In the genomic region with DNA sequence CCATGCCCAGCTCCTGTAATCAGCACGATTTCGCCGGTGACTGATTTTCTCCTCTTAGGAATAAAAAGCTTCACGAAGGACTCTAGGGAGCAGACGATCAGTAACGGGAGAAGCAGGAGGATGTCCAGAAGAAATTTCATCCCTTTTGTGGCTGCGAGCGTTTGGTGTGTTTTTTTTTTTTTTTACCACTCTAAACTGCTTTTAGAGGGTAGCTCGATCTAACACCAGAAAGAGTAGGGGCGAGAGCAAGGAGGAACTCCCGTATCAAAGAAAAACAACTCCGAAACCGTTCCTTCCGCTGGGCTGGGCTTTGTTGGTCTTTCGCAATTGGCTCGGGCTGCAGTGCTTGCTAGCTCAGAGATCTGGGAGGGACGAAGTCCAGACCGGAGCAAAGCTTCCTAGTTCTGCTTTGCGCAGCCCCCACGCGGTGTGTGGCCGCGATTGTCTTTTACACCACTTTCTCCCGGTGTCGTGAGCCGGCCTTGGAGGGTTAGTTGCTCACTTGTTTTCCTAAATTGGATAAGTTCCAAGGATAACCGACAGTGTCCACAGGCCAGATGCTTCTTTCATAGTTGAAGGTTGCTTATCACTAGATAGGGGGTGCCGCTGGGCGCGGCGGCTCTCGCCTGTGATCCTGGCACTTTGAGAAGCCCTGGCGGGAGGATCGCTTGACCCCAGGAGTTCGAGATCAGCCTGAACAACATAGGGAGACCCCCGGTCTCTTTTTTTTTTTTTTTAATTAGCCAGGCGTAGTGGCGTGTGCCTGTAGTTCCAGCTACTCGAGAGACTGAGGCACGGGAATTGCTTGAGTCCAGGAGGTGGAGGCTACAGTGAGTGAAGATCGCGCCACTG, we compare ENCODE assay signal across 1 cellular context.
TF ChIP-seq lines count a peak whose summit lies in the region.

TSS of gene HSD17B11 (minus strand) at position 258 of the 852 bp plus-strand sequence. CDS start at position 140, 118 bp downstream.

TF ChIP-seq in K562, 482 proteins besides CTCF, POLR2A, EP300 and RAD21 (continued from another document and continues in another):
- TF ChIP-seq, protein P1, sequence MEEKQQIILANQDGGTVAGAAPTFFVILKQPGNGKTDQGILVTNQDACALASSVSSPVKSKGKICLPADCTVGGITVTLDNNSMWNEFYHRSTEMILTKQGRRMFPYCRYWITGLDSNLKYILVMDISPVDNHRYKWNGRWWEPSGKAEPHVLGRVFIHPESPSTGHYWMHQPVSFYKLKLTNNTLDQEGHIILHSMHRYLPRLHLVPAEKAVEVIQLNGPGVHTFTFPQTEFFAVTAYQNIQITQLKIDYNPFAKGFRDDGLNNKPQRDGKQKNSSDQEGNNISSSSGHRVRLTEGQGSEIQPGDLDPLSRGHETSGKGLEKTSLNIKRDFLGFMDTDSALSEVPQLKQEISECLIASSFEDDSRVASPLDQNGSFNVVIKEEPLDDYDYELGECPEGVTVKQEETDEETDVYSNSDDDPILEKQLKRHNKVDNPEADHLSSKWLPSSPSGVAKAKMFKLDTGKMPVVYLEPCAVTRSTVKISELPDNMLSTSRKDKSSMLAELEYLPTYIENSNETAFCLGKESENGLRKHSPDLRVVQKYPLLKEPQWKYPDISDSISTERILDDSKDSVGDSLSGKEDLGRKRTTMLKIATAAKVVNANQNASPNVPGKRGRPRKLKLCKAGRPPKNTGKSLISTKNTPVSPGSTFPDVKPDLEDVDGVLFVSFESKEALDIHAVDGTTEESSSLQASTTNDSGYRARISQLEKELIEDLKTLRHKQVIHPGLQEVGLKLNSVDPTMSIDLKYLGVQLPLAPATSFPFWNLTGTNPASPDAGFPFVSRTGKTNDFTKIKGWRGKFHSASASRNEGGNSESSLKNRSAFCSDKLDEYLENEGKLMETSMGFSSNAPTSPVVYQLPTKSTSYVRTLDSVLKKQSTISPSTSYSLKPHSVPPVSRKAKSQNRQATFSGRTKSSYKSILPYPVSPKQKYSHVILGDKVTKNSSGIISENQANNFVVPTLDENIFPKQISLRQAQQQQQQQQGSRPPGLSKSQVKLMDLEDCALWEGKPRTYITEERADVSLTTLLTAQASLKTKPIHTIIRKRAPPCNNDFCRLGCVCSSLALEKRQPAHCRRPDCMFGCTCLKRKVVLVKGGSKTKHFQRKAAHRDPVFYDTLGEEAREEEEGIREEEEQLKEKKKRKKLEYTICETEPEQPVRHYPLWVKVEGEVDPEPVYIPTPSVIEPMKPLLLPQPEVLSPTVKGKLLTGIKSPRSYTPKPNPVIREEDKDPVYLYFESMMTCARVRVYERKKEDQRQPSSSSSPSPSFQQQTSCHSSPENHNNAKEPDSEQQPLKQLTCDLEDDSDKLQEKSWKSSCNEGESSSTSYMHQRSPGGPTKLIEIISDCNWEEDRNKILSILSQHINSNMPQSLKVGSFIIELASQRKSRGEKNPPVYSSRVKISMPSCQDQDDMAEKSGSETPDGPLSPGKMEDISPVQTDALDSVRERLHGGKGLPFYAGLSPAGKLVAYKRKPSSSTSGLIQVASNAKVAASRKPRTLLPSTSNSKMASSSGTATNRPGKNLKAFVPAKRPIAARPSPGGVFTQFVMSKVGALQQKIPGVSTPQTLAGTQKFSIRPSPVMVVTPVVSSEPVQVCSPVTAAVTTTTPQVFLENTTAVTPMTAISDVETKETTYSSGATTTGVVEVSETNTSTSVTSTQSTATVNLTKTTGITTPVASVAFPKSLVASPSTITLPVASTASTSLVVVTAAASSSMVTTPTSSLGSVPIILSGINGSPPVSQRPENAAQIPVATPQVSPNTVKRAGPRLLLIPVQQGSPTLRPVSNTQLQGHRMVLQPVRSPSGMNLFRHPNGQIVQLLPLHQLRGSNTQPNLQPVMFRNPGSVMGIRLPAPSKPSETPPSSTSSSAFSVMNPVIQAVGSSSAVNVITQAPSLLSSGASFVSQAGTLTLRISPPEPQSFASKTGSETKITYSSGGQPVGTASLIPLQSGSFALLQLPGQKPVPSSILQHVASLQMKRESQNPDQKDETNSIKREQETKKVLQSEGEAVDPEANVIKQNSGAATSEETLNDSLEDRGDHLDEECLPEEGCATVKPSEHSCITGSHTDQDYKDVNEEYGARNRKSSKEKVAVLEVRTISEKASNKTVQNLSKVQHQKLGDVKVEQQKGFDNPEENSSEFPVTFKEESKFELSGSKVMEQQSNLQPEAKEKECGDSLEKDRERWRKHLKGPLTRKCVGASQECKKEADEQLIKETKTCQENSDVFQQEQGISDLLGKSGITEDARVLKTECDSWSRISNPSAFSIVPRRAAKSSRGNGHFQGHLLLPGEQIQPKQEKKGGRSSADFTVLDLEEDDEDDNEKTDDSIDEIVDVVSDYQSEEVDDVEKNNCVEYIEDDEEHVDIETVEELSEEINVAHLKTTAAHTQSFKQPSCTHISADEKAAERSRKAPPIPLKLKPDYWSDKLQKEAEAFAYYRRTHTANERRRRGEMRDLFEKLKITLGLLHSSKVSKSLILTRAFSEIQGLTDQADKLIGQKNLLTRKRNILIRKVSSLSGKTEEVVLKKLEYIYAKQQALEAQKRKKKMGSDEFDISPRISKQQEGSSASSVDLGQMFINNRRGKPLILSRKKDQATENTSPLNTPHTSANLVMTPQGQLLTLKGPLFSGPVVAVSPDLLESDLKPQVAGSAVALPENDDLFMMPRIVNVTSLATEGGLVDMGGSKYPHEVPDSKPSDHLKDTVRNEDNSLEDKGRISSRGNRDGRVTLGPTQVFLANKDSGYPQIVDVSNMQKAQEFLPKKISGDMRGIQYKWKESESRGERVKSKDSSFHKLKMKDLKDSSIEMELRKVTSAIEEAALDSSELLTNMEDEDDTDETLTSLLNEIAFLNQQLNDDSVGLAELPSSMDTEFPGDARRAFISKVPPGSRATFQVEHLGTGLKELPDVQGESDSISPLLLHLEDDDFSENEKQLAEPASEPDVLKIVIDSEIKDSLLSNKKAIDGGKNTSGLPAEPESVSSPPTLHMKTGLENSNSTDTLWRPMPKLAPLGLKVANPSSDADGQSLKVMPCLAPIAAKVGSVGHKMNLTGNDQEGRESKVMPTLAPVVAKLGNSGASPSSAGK (IDR thresholded peaks at IDR 0.05): peak; percentile 58
- TF ChIP-seq, protein P2, sequence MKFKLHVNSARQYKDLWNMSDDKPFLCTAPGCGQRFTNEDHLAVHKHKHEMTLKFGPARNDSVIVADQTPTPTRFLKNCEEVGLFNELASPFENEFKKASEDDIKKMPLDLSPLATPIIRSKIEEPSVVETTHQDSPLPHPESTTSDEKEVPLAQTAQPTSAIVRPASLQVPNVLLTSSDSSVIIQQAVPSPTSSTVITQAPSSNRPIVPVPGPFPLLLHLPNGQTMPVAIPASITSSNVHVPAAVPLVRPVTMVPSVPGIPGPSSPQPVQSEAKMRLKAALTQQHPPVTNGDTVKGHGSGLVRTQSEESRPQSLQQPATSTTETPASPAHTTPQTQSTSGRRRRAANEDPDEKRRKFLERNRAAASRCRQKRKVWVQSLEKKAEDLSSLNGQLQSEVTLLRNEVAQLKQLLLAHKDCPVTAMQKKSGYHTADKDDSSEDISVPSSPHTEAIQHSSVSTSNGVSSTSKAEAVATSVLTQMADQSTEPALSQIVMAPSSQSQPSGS (CRISPR knock-in tag; IDR thresholded peaks at IDR 0.05): no peak
- TF ChIP-seq SMAD4 (CRISPR knock-in tag; conservative IDR thresholded peaks at IDR 0.05) (peak; percentile 59), FOXP4 (CRISPR knock-in tag; IDR thresholded peaks at IDR 0.05; ENCODE audit: borderline replicate concordance) (no peak), XRCC3 (IDR thresholded peaks at IDR 0.05) (no peak), TAF9B (IDR thresholded peaks at IDR 0.05; ENCODE audit: partially characterized antibody) (peak; percentile 69), GABPA (tag; conservative IDR thresholded peaks at IDR 0.05; ENCODE audit: low read depth) (peak; percentile 53), GTF2E2 (tag; IDR thresholded peaks at IDR 0.05) (peak; percentile 61; the same call in 1 of the 2 replicates), HCFC1 (IDR thresholded peaks at IDR 0.05; ENCODE audit: low read depth, low read length) (no peak), HNRNPH1 (optimal IDR thresholded peaks at IDR 0.05; ENCODE audit: low read depth, low read length) (no peak), RAD51 (IDR thresholded peaks at IDR 0.05; ENCODE audit: borderline replicate concordance, low read depth) (peak; percentile 14; the same call in 1 of the 2 replicates), TCF7L2 (IDR thresholded peaks at IDR 0.05; ENCODE audit: low read depth, low read length) (no peak), YY1 (IDR thresholded peaks at IDR 0.05; ENCODE audit: borderline replicate concordance in 1 of 3, control insufficient read depth in 1 of 3, extremely low read depth in 1 of 3, insufficient read depth in 3 of 3, insufficient read length in 1 of 3, insufficient replicate concordance in 2 of 3, low read depth in 1 of 3, low read length in 2 of 3) (peak in 2 of 3 experiments; percentile 21 to 43), POLR2B (IDR thresholded peaks at IDR 0.05; ENCODE audit: low read depth, partially characterized antibody) (peak; percentile 90), ZBTB7A (IDR thresholded peaks at IDR 0.05; ENCODE audit: borderline replicate concordance, control insufficient read depth, low read depth, low read length) (0 out of 2 replicates have a peak, but pooled peaks have one; percentile 22), PML (IDR thresholded peaks at IDR 0.05; ENCODE audit: low read length) (peak; percentile 57; the same call in 1 of the 2 replicates), EWSR1 (IDR thresholded peaks at IDR 0.05; ENCODE audit: borderline replicate concordance, low read depth, partially characterized antibody) (no peak), CCNT2 (IDR thresholded peaks at IDR 0.05; ENCODE audit: borderline replicate concordance, extremely low read depth, insufficient read length, low read depth, low read length) (peak; percentile 60), HDAC8 (tag; IDR thresholded peaks at IDR 0.05) (no peak), ZNF431 (CRISPR knock-in tag; IDR thresholded peaks at IDR 0.05) (0 out of 2 replicates have a peak, but pooled peaks have one; percentile 34), NBN (IDR thresholded peaks at IDR 0.05; ENCODE audit: low read depth) (peak; percentile 85)
- TF ChIP-seq, protein P3, sequence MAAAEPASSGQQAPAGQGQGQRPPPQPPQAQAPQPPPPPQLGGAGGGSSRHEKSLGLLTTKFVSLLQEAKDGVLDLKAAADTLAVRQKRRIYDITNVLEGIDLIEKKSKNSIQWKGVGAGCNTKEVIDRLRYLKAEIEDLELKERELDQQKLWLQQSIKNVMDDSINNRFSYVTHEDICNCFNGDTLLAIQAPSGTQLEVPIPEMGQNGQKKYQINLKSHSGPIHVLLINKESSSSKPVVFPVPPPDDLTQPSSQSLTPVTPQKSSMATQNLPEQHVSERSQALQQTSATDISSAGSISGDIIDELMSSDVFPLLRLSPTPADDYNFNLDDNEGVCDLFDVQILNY (CRISPR knock-in tag; IDR thresholded peaks at IDR 0.05): no peak
- TF ChIP-seq, protein P4, sequence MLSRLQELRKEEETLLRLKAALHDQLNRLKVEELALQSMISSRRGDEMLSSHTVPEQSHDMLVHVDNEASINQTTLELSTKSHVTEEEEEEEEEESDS (CRISPR knock-in tag; IDR thresholded peaks at IDR 0.05): no peak
- TF ChIP-seq, protein P5, sequence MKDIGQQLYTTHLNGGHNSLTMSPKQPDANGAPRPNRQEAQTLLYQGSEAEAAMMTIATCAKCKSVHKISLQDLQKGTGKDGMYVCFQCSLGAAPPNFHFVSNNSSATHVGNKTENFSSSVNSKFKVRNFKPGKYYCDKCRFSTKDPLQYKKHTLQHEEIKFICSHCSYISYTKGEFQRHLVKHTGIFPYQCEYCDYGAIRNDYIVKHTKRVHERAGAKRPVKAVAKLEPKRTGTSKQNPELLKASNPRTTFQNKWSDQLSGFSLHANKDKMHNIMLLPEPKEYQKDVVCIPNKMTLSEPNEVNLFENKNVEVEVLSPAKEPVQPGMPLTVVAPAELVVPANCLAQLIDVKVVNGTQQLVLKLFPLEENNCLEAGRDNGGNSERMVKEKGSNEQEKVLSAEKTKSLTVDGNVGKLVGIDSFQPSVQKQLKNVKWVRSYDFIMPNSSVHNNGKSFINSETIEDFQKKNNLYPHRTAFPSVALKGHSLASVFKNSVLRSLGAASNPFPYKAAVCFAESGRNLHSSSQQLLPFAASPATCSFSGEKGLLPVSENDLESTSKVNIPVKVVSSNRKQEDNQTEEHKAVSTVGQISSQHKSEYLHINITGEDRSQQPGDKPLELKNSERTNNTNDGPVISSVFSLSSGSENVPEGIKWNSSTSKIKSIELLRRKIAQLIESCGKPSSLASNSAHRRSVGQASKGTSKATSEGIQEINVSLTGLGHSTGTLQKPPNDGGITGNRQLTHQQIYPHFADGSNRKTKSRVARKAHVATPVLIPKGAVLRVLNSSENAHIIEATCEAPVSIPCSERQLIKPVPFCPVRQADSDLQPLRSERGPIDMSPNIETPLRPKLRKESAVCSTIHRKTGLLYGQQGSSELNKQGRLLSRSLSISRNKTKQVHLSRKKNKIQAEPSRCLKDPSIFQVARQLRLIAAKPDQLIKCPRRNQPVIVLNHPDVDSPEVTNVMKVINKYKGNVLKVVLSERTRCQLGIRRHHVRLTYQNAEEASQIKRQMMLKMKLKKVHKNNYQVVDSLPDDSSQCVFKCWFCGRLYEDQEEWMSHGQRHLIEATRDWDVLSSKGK (CRISPR knock-in tag; IDR thresholded peaks at IDR 0.05): no peak
- TF ChIP-seq, protein P6, sequence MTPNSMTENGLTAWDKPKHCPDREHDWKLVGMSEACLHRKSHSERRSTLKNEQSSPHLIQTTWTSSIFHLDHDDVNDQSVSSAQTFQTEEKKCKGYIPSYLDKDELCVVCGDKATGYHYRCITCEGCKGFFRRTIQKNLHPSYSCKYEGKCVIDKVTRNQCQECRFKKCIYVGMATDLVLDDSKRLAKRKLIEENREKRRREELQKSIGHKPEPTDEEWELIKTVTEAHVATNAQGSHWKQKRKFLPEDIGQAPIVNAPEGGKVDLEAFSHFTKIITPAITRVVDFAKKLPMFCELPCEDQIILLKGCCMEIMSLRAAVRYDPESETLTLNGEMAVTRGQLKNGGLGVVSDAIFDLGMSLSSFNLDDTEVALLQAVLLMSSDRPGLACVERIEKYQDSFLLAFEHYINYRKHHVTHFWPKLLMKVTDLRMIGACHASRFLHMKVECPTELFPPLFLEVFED (CRISPR knock-in tag; conservative IDR thresholded peaks at IDR 0.05): no peak
- TF ChIP-seq, protein P7, sequence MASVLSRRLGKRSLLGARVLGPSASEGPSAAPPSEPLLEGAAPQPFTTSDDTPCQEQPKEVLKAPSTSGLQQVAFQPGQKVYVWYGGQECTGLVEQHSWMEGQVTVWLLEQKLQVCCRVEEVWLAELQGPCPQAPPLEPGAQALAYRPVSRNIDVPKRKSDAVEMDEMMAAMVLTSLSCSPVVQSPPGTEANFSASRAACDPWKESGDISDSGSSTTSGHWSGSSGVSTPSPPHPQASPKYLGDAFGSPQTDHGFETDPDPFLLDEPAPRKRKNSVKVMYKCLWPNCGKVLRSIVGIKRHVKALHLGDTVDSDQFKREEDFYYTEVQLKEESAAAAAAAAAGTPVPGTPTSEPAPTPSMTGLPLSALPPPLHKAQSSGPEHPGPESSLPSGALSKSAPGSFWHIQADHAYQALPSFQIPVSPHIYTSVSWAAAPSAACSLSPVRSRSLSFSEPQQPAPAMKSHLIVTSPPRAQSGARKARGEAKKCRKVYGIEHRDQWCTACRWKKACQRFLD (CRISPR knock-in tag; IDR thresholded peaks at IDR 0.05): no peak
